In the genomic region with DNA sequence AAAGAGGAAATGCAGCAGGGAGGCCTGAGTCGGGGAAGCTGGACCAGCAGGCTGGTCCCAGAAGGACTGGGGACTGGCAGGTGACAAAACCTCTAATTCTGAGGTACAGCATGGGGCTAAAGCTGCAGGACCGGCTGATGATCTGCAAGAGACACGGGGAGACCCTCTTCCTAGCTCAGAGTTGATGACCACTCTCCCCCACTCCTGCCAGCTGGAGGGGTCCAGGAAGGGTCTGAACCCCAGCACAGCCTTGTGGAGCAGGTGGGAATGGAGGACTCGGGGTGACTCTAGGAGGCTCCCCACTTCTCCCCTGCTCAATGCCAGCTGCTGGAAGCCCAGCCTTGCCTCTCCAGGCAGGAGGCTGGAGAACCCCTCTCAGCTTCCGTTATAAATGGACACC, we compare ENCODE assay signal across 21 cellular contexts.
"Had no signal": no experiment of that assay in that cellular context is flagged by ENCODE, and none has a peak within 500 bp of the region (broad histone marks: within the 10 kb centered on the region; RNA-seq: fewer than 3 reads in every experiment).

No MANE protein-coding gene starts in this region.

- H3K4me1 Mint-ChIP-seq: activated CD4-positive, alpha-beta T cell treated with anti-CD3 and anti-CD28 coated beads, Interleukin-2, amount 10 ng/mL, durations not matched to agents 24 days and 14 days; naive thymus-derived CD4-positive, alpha-beta T cell had no signal

- H3K27ac ChIP-seq: adrenal gland, cardiac muscle cell, colonic mucosa, foreskin keratinocyte, neutrophil, SJSA1, upper lobe of right lung had no signal

- H3K4me1 ChIP-seq: adrenal gland, colonic mucosa, upper lobe of right lung had no signal

- DNase-seq: activated CD4-positive, alpha-beta T cell treated with anti-CD3 and anti-CD28 coated beads, Interleukin-2, amount 10 ng/mL, durations not matched to agents 24 days and 14 days; activated CD4-positive, CD25-positive, alpha-beta regulatory T cell; activated CD8-positive, alpha-beta T cell treated with anti-CD3 and anti-CD28 coated beads, Interleukin-2, amount 10 ng/mL, durations not matched to agents 7 days and 5 days; activated naive CD4-positive, alpha-beta T cell treated with anti-CD3 and anti-CD28 coated beads for 36 hours; adrenal gland; colonic mucosa; effector CD4-positive, alpha-beta T cell; left colon; mucosa of descending colon; naive thymus-derived CD4-positive, alpha-beta T cell had no signal

- H3K4me3 Mint-ChIP-seq: activated CD4-positive, alpha-beta T cell treated with anti-CD3 and anti-CD28 coated beads, Interleukin-2, amount 10 ng/mL, durations not matched to agents 24 days and 14 days; activated CD8-positive, alpha-beta T cell treated with anti-CD3 and anti-CD28 coated beads, Interleukin-2, amount 10 ng/mL, durations not matched to agents 7 days and 5 days; activated naive CD4-positive, alpha-beta T cell treated with anti-CD3 and anti-CD28 coated beads for 36 hours; activated T-helper 1 cell treated with anti-CD3 and anti-CD28 coated beads, Interleukin-12 subunit alpha, Interleukin-12 subunit beta, Interleukin-2, Interleukin-4 antibody, amounts not matched to agents 30 ng/mL and 10 ng/mL and 1 ng/mL, durations not matched to agents 14 hours and 24 hours and 36 hours; naive thymus-derived CD4-positive, alpha-beta T cell; stimulated activated naive CD8-positive, alpha-beta T cell treated with anti-CD3 and anti-CD28 coated beads, Interleukin-15, Interleukin-2, amounts not matched to agents 100 ng/mL and 50 ng/mL, for 24 hours; T-helper 2 cell treated with Interferon-gamma antibody and Interleukin-4, amounts not matched to agents 5 μg/mL and 100 μg/mL, for 36 hours had no signal

- H3K27ac Mint-ChIP-seq: activated CD4-positive, alpha-beta T cell treated with anti-CD3 and anti-CD28 coated beads, Interleukin-2, amount 10 ng/mL, durations not matched to agents 24 days and 14 days; activated CD8-positive, alpha-beta T cell treated with anti-CD3 and anti-CD28 coated beads, Interleukin-2, amount 10 ng/mL, durations not matched to agents 7 days and 5 days; activated naive CD4-positive, alpha-beta T cell treated with anti-CD3 and anti-CD28 coated beads for 36 hours; activated T-helper 1 cell treated with anti-CD3 and anti-CD28 coated beads, Interleukin-12 subunit alpha, Interleukin-12 subunit beta, Interleukin-2, Interleukin-4 antibody, amounts not matched to agents 30 ng/mL and 10 ng/mL and 1 ng/mL, durations not matched to agents 14 hours and 24 hours and 36 hours; naive thymus-derived CD4-positive, alpha-beta T cell; progenitor cell of endocrine pancreas; stimulated activated naive CD8-positive, alpha-beta T cell treated with anti-CD3 and anti-CD28 coated beads, Interleukin-15, Interleukin-2, amounts not matched to agents 100 ng/mL and 50 ng/mL, for 24 hours; T-helper 2 cell treated with Interferon-gamma antibody and Interleukin-4, amounts not matched to agents 5 μg/mL and 100 μg/mL, for 36 hours had no signal

- H3K4me3 ChIP-seq: adrenal gland, cardiac muscle cell, colonic mucosa, lung, mucosa of descending colon, SJSA1, upper lobe of right lung had no signal

- ATAC-seq: activated CD8-positive, alpha-beta T cell treated with anti-CD3 and anti-CD28 coated beads, Interleukin-2, amount 10 ng/mL, durations not matched to agents 7 days and 5 days; foreskin keratinocyte; left colon; mucosa of descending colon; naive thymus-derived CD4-positive, alpha-beta T cell; right cardiac atrium; upper lobe of right lung had no signal

- H3K9me3 Mint-ChIP-seq: activated CD4-positive, alpha-beta T cell treated with anti-CD3 and anti-CD28 coated beads, Interleukin-2, amount 10 ng/mL, durations not matched to agents 24 days and 14 days; activated naive CD4-positive, alpha-beta T cell treated with anti-CD3 and anti-CD28 coated beads for 36 hours; activated T-helper 1 cell treated with anti-CD3 and anti-CD28 coated beads, Interleukin-12 subunit alpha, Interleukin-12 subunit beta, Interleukin-2, Interleukin-4 antibody, amounts not matched to agents 30 ng/mL and 10 ng/mL and 1 ng/mL, durations not matched to agents 14 hours and 24 hours and 36 hours; stimulated activated naive CD8-positive, alpha-beta T cell treated with anti-CD3 and anti-CD28 coated beads, Interleukin-15, Interleukin-2, amounts not matched to agents 100 ng/mL and 50 ng/mL, for 24 hours; T-helper 2 cell treated with Interferon-gamma antibody and Interleukin-4, amounts not matched to agents 5 μg/mL and 100 μg/mL, for 36 hours had no signal

- H3K27me3 ChIP-seq: adrenal gland, cardiac muscle cell, colonic mucosa, foreskin keratinocyte, SJSA1, upper lobe of right lung had no signal

- H3K9me3 ChIP-seq: adrenal gland, colonic mucosa, mucosa of descending colon, neutrophil, SJSA1, upper lobe of right lung had no signal

- H3K36me3 ChIP-seq: adrenal gland, cardiac muscle cell, colonic mucosa, neutrophil, upper lobe of right lung had no signal

- H3K36me3 Mint-ChIP-seq: naive thymus-derived CD4-positive, alpha-beta T cell had no signal
